ENCODE assay signal across 9 cellular contexts in the genomic region with DNA sequence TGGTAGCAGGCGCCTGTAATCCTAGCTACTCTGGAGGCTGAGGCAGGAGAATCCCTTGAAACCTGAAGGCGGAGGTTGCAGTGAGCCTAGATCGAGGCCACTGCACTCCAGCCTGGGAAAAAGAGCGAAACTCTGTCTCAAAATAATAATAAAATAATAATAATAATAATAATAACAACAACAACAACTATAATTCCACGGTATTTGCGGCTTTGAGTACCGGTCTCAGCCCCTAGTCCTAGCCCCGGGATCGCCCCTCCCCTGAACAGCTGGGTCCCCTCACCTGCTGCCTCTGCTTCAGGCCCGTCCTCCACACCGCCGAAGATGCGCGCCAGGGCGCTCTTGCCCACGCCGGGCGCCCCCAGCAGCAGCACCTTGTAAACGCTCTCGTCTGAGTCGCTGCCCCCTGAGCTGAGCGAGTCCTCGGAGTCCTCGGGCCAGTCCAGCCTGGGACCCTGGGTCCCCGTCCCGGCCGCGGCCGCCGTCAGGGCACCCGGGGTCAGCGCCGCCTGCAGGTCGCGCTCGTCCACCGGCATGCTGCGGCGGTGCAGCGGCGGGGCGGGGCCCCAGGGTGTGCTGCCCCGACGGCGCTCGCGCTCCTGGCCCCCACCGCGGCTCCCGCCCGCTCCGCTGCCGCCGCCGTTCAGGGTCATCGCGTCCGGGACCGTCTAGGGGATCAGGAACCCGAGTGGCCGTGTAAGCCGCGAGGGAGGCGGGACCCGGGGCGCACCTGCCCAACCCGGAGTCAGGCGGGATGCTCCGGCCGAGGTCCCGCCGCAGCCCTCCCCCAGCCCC. TPM values are rescaled to one million over a fixed set of nuclear protein-coding genes. Genes with fewer than 3 reads are reported as not detected.
A peak's percentile ranks its signal among the peaks of the same experiment; 100 is the strongest.
DNase-seq lines count a peak whose midpoint lies in the region; ATAC-seq and TF ChIP-seq lines count a peak whose summit lies in the region.
"Had no signal": no experiment of that assay in that cellular context is flagged by ENCODE, and none has a peak within 500 bp of the region (broad histone marks: within the 10 kb centered on the region; RNA-seq: fewer than 3 reads in every experiment).

No MANE protein-coding gene starts in this region.

- H3K27me3 ChIP-seq in right cardiac atrium (ENCODE audit: control insufficient read depth, insufficient read depth), result no peaks in the 10 kb centered on the region

- intact Hi-C loops in right cardiac atrium (cut with DNase I), result no loop called here

- H3K27ac ChIP-seq in right cardiac atrium (ENCODE audit: low read length), result peak overlapping the region; percentile 75
- peak overlapping the region in 5 of 21 experiments; percentile 8 to 45 (median 23) for H3K27ac ChIP-seq in skin epidermis

- 6% methylated on average over 72 of the region's 72 CpGs for WGBS in right cardiac atrium

- DNase-seq in GM10248 (ENCODE audit: extremely low spot score) (peak; percentile 83), LoVo (ENCODE audit: low spot score) (peak; percentile 23), right cardiac atrium (peak in 2 of 3 donors; percentile 77 to 80), middle frontal gyrus (ENCODE audit: extremely low spot score, low spot score) (no peak), dedifferentiated amniotic fluid mesenchymal stem cell (ENCODE audit: extremely low spot score) (no peak)

- peak; percentile 1 to 10 for ATAC-seq in right cardiac atrium
- no peak for ATAC-seq in HG02981 (IDR thresholded peaks at IDR 0.05; ENCODE audit: unreplicated experiment)

- H3K27ac Mint-ChIP-seq in activated naive CD4-positive, alpha-beta T cell treated with anti-CD3 and anti-CD28 coated beads, Interleukin-2, amount 50 U/mL, for 24 hours, result no peak overlapping the region

- H3K4me3 Mint-ChIP-seq in activated naive CD4-positive, alpha-beta T cell treated with anti-CD3 and anti-CD28 coated beads, Interleukin-2, amount 50 U/mL, for 24 hours, result peak overlapping the region; percentile 36

- no peaks in the 10 kb centered on the region for H3K9me3 Mint-ChIP-seq in activated naive CD4-positive, alpha-beta T cell treated with anti-CD3 and anti-CD28 coated beads, Interleukin-2, amount 50 U/mL, for 24 hours

- CTCF ChIA-PET in GM10248 (lab: Yijun Ruan, JAX), result interaction anchor here (0.6 to 6.0 kb wide), 6 partner anchors 11 to 44 kb away, joined by 3 to 115 read pairs (median 3); a partner anchor contains a TSS

- peaks cover 9% of the 10 kb centered on the region for H3K4me1 ChIP-seq in right cardiac atrium (ENCODE audit: control insufficient read depth, insufficient read depth, low read length)

- H3K4me1 Mint-ChIP-seq in activated naive CD4-positive, alpha-beta T cell treated with anti-CD3 and anti-CD28 coated beads, Interleukin-2, amount 50 U/mL, for 24 hours, result peaks cover 7% of the 10 kb centered on the region

- H3K9me3 ChIP-seq in right cardiac atrium (ENCODE audit: control insufficient read depth, low read length), result no peaks in the 10 kb centered on the region

- H3K27me3 Mint-ChIP-seq in activated naive CD4-positive, alpha-beta T cell treated with anti-CD3 and anti-CD28 coated beads, Interleukin-2, amount 50 U/mL, for 24 hours, result peaks cover 15% of the 10 kb centered on the region

- H3K4me3 ChIP-seq in right cardiac atrium (ENCODE audit: low read length) (peak overlapping the region; percentile 67), skin epidermis (peak overlapping the region; percentile 17 to 38 (median 27))

- TF ChIP-seq CTCF in GM10248 (IDR thresholded peaks at IDR 0.05; ENCODE audit: control extremely low read depth, extremely low read depth, low read depth, missing control alignments), result peak; percentile 60

- no peaks in the 10 kb centered on the region for H3K36me3 Mint-ChIP-seq in activated naive CD4-positive, alpha-beta T cell treated with anti-CD3 and anti-CD28 coated beads, Interleukin-2, amount 50 U/mL, for 24 hours

- POLR2A ChIA-PET in GM10248 (lab: Yijun Ruan, JAX), result no interaction called here

RNA-seq across cellular contexts. Expression of a gene that starts 0.6 kb away (rescaled TPM):
- 100 to 1,000 TPM; 135 to 299 (median 142) TPM for total RNA-seq in right cardiac atrium
- polyA plus RNA-seq in right cardiac atrium, result 375 TPM

RNA-seq across cellular contexts. Expression of a gene that starts 6.0 kb away (rescaled TPM):
- under 1 TPM; 0.38 to 0.97 (median 0.65) TPM for total RNA-seq in right cardiac atrium
- 0.50 TPM for polyA plus RNA-seq in right cardiac atrium
- total RNA-seq: T-helper 1 cell treated with Interleukin-12 subunit alpha and Interleukin-12 subunit beta and Interleukin-4 antibody, amounts not matched to agents 30 ng/mL and 1 ng/mL, for 36 hours had no signal

RNA-seq across cellular contexts. Expression of a gene that starts 9.5 kb away (rescaled TPM):
- total RNA-seq in right cardiac atrium, result 100 to 1,000 TPM in 2 of 4 donors, 10 to 100 TPM in 2; 82.8 to 104 (median 100) TPM
- polyA plus RNA-seq in right cardiac atrium, result 239 TPM

RNA-seq across cellular contexts. Expression of a gene that starts 10.6 kb away (rescaled TPM):
- 10 to 100 TPM; 32.4 to 47.6 (median 37.1) TPM for total RNA-seq in right cardiac atrium
- polyA plus RNA-seq in right cardiac atrium, result 46.1 TPM

RNA-seq across cellular contexts. Expression of a gene that starts 36.3 kb away (rescaled TPM):
- 1 to 10 TPM in 2 of 4 donors, under 1 TPM in 2; 0.88 to 1.3 (median 0.98) TPM for total RNA-seq in right cardiac atrium
- 0.48 TPM for polyA plus RNA-seq in right cardiac atrium

Comparison
In these comparisons a context has a peak if more than half of its experiments do, and no peak if none do; other contexts are left out.
1. DNase-seq: peak in GM10248 (single experiment), LoVo (single experiment) and right cardiac atrium (2 of 3); none in middle frontal gyrus (single experiment) and dedifferentiated amniotic fluid mesenchymal stem cell (single experiment).